8 cellular contexts compared by ENCODE assay signal in the genomic region with DNA sequence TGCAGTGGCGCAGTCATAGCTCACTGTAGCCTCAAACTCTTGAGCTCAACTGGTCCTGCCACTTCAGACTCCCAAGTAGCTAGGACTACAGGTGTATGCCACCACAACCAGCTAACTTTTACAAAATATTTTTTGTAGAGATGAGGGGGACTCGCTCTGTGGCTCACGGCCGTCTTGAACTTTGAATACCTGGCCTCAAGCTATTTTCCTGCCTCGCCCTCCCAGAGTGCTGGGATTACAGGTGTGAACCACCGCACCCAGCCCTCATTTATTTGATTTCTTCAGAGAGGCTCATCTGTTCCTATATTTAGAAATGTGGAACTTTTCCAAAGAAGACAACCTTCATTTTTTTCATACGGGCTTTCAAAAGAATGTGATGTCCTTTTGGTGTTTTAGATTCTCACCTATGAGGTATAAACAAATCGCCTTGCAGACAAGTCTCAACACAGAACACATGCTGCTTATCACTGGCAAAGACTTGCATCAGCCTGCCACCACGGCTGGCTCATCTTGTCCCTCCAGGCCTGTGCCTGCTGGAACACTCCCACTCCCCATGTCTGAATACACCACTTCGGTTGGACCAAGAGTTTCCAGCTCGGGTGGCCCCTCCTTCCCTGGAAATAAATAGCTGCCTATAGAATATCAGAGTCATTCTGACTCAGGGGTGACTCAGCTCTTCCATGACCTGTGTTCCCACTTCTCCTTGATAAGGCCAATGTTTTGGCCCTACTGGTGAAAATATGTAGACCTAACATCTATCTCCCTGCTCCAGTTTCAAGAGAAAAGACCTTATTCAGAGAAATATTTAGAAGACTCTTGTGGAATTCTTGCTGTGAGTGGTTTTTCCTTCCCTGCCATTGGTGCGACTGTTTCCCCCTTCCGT.
DNase-seq lines count a peak whose midpoint lies in the region; ATAC-seq and TF ChIP-seq lines count a peak whose summit lies in the region.

No MANE protein-coding gene starts in this region.

- peak overlapping the region; percentile 54 for H3K4me3 Mint-ChIP-seq in activated CD4-positive, alpha-beta T cell treated with anti-CD3 and anti-CD28 coated beads, Interleukin-2, amount 10 ng/mL, durations not matched to agents 24 days and 14 days
- H3K4me3 Mint-ChIP-seq in CD4-positive, alpha-beta memory T cell = no peak overlapping the region

- H3K27ac ChIP-seq in osteoblast (ENCODE audit: low read depth, low read length) (peak overlapping the region; percentile 93), aorta (ENCODE audit: low read depth in 1 of 2, low read length in 2 of 2) (peak overlapping the region in 1 of 2 donors; percentile 68)
- H3K27ac ChIP-seq in CD4-positive, alpha-beta memory T cell (ENCODE audit: low read depth, low read length) = no peak overlapping the region

- POLR2A ChIA-PET in CD4-positive, alpha-beta memory T cell (lab: Charles Lee; ENCODE audit: partially characterized antibody) = no interaction called here

- ATAC-seq in aorta (ENCODE audit: low FRiP score) = peak; percentile 54
- ATAC-seq in HG02642 (IDR thresholded peaks at IDR 0.05; ENCODE audit: poor library complexity, unreplicated experiment) = no peak

- H3K36me3 Mint-ChIP-seq in activated CD4-positive, alpha-beta T cell treated with anti-CD3 and anti-CD28 coated beads, Interleukin-2, amount 10 ng/mL, durations not matched to agents 24 days and 14 days (ENCODE audit: low read depth) = peaks cover 3% of the 10 kb centered on the region
- no peaks in the 10 kb centered on the region for H3K36me3 Mint-ChIP-seq in CD4-positive, alpha-beta memory T cell

- no peaks in the 10 kb centered on the region for H4K20me1 ChIP-seq in osteoblast (ENCODE audit: insufficient read depth, low read length)

- DNase-seq in AG09319 (ENCODE audit: extremely low read depth, low read depth) = peak; percentile 82
- DNase-seq in HuH-7.5 (ENCODE audit: low spot score) = peak; percentile 60
- DNase-seq in activated CD4-positive, alpha-beta T cell treated with anti-CD3 and anti-CD28 coated beads, Interleukin-2, amount 10 ng/mL, durations not matched to agents 24 days and 14 days = peak; percentile 77
- DNase-seq in erythroblast (lab: John Stamatoyannopoulos, UW) = peak; percentile 100
- peak; percentile 92 for DNase-seq in osteoblast (ENCODE audit: insufficient read length, low spot score, missing footprints)
- peak; percentile 84 to 88 for DNase-seq in aorta
- DNase-seq in CD4-positive, alpha-beta memory T cell = no peak

- peak overlapping the region; percentile 92 for H3K27ac Mint-ChIP-seq in activated CD4-positive, alpha-beta T cell treated with anti-CD3 and anti-CD28 coated beads, Interleukin-2, amount 10 ng/mL, durations not matched to agents 24 days and 14 days
- H3K27ac Mint-ChIP-seq in CD4-positive, alpha-beta memory T cell = no peak overlapping the region

- CTCF ChIA-PET in CD4-positive, alpha-beta memory T cell (lab: Charles Lee; ENCODE audit: partially characterized antibody) = interaction anchor here (0.6 to 1.2 kb wide), 3 partner anchors 14 to 198 kb away, joined by 3 to 7 read pairs (median 3); no protein-coding TSS in a partner anchor

- H3K4me3 ChIP-seq in osteoblast (ENCODE audit: insufficient read depth, low read length) (no peak overlapping the region), aorta (ENCODE audit: low read length in 2 of 2) (no peak overlapping the region)
- no peak overlapping the region for H3K4me3 ChIP-seq in CD4-positive, alpha-beta memory T cell (ENCODE audit: low read length in 2 of 2)

- no peaks in the 10 kb centered on the region for H3K27me3 Mint-ChIP-seq in activated CD4-positive, alpha-beta T cell treated with anti-CD3 and anti-CD28 coated beads, Interleukin-2, amount 10 ng/mL, durations not matched to agents 24 days and 14 days
- peaks cover 0 to 2% of the 10 kb centered on the region in 2 donors for H3K27me3 Mint-ChIP-seq in CD4-positive, alpha-beta memory T cell

- H2AFZ ChIP-seq in osteoblast (ENCODE audit: low read length) = peak overlapping the region; percentile 2

- no peaks in the 10 kb centered on the region for H3K36me3 ChIP-seq in osteoblast (ENCODE audit: insufficient read depth, low read length)
- H3K36me3 ChIP-seq in aorta (ENCODE audit: control insufficient read depth in 1 of 2, insufficient read depth in 2 of 2, low read length in 1 of 2) = no peaks in the 10 kb centered on the region
- no peaks in the 10 kb centered on the region for H3K36me3 ChIP-seq in CD4-positive, alpha-beta memory T cell (ENCODE audit: insufficient read depth, low read length)

- H3K9me3 ChIP-seq in osteoblast (ENCODE audit: low read depth, low read length) (no peaks in the 10 kb centered on the region), aorta (ENCODE audit: control insufficient read depth, low read length) (no peaks in the 10 kb centered on the region)
- H3K9me3 ChIP-seq in CD4-positive, alpha-beta memory T cell (ENCODE audit: control insufficient read depth in 1 of 2, low read length in 2 of 2) = no peaks in the 10 kb centered on the region

- TF ChIP-seq CTCF in AG09319 (IDR thresholded peaks at IDR 0.05; ENCODE audit: low read depth, low read length) (no peak), osteoblast (IDR thresholded peaks at IDR 0.05; ENCODE audit: extremely low read depth, low read depth, low read length) (no peak)

- intact Hi-C loops in activated CD4-positive, alpha-beta T cell treated with anti-CD3 and anti-CD28 coated beads, Interleukin-2, amount 10 ng/mL, durations not matched to agents 24 days and 14 days (cut with micrococcal nuclease) = loop anchor here (1.0 to 2.0 kb wide), 6 partner anchors 9 to 204 kb away; no protein-coding TSS in a partner anchor
- intact Hi-C loops in aorta (cut with DNase I) = loop anchor here in 1 of 2 donors (5.0 kb wide), 1 partner anchor 200 kb away; the partner anchor contains the start of gene TGIF1
- intact Hi-C loops in CD4-positive, alpha-beta memory T cell (cut with micrococcal nuclease) = no loop called here

- no peaks in the 10 kb centered on the region for H3K79me2 ChIP-seq in osteoblast (ENCODE audit: insufficient read depth, low read length)

- TF ChIP-seq POLR2A in erythroblast (IDR thresholded peaks at IDR 0.05; ENCODE audit: low read length) = peak; percentile 99

- H3K4me1 Mint-ChIP-seq in activated CD4-positive, alpha-beta T cell treated with anti-CD3 and anti-CD28 coated beads, Interleukin-2, amount 10 ng/mL, durations not matched to agents 24 days and 14 days = peaks cover 41% of the 10 kb centered on the region
- no peaks in the 10 kb centered on the region for H3K4me1 Mint-ChIP-seq in CD4-positive, alpha-beta memory T cell

- WGBS in aorta, 2 donors = 67 to 70% methylated on average over 13 of the region's 13 CpGs

- H3K27me3 ChIP-seq in osteoblast (ENCODE audit: insufficient read depth, low read length) (no peaks in the 10 kb centered on the region), aorta (ENCODE audit: control insufficient read depth in 1 of 2, insufficient read depth in 2 of 2, low read length in 1 of 2) (no peaks in the 10 kb centered on the region)
- H3K27me3 ChIP-seq in CD4-positive, alpha-beta memory T cell (ENCODE audit: insufficient read depth, low read length) = no peaks in the 10 kb centered on the region

- H3K4me1 ChIP-seq in osteoblast (ENCODE audit: insufficient read depth, low read length) = peaks cover 36% of the 10 kb centered on the region
- H3K4me1 ChIP-seq in aorta (ENCODE audit: control insufficient read depth in 1 of 2, insufficient read depth in 2 of 2, low read length in 2 of 2) = no peaks in the 10 kb centered on the region
- H3K4me1 ChIP-seq in CD4-positive, alpha-beta memory T cell (ENCODE audit: insufficient read depth, low read length) = no peaks in the 10 kb centered on the region

- peak overlapping the region; percentile 39 for H3K4me2 ChIP-seq in osteoblast (ENCODE audit: insufficient read depth, low read length)

- H3K9me3 Mint-ChIP-seq in activated CD4-positive, alpha-beta T cell treated with anti-CD3 and anti-CD28 coated beads, Interleukin-2, amount 10 ng/mL, durations not matched to agents 24 days and 14 days = peaks cover 3% of the 10 kb centered on the region
- H3K9me3 Mint-ChIP-seq in CD4-positive, alpha-beta memory T cell = no peaks in the 10 kb centered on the region

Comparison
In these comparisons a context has a peak if more than half of its experiments do, and no peak if none do; other contexts are left out.
1. DNase-seq: peak in AG09319 (single experiment), HuH-7.5 (single experiment), activated CD4-positive, alpha-beta T cell treated with anti-CD3 and anti-CD28 coated beads, Interleukin-2, amount 10 ng/mL, durations not matched to agents 24 days and 14 days (single experiment), erythroblast (2 of 2), osteoblast (single experiment) and aorta (2 of 2); none in CD4-positive, alpha-beta memory T cell (0 of 5).